In genomic region chr21:30623362-30623761, GRCh38 we compare ENCODE assay signal across 35 cellular contexts. TPM values are rescaled to one million over a fixed set of nuclear protein-coding genes. Genes with fewer than 3 reads are reported as not detected.
"Had no signal": no experiment of that assay in that cellular context is flagged by ENCODE, and none has a peak within 500 bp of the region (broad histone marks: within the 10 kb centered on the region; RNA-seq: fewer than 3 reads in every experiment).

No MANE protein-coding gene starts in this region.

- H3K9ac ChIP-seq: SK-N-SH had no signal

- DNase-seq: Kasumi-1, KG1, MG63, NCI-H1048, NCI-H1092 treated with DMSO at 0.1 percent for 48 hours, NCI-H1105 treated with DMSO at 0.1 percent for 48 hours, NCI-H1417, NCI-H1436, NCI-H146, NCI-H1694, NCI-H187, NCI-H1930, NCI-H2029 treated with DMSO at 0.1 percent for 48 hours, NCI-H2081 treated with DMSO at 0.1 percent for 48 hours, NCI-H2107, NCI-H2171, NCI-H345, NCI-H446, NCI-H510A treated with DMSO at 0.1 percent for 48 hours, NCI-H524 treated with DMSO at 0.1 percent for 48 hours, NCI-H526 treated with DMSO at 0.1 percent for 48 hours, NCI-H748 treated with DMSO at 0.1 percent for 48 hours, NCI-H82, OCI-M1, PC-9, Right ventricle myocardium superior, RPMI8226, SHP77 treated with DMSO at 0.1 percent for 48 hours, SK-N-SH, SW 1271, T-helper 1 cell had no signal

- H3K4me2 ChIP-seq: PC-9, SK-N-SH had no signal

- H3K36me3 ChIP-seq: MG63, SJSA1 had no signal

- H2AFZ ChIP-seq: PC-9 had no signal

- H3K27ac ChIP-seq: PC-9, SJSA1 had no signal

- H3K9me3 ChIP-seq: MG63, SJSA1, SK-N-SH had no signal

- ATAC-seq: Panc1 had no signal

- H3K4me3 ChIP-seq: MG63, PC-9, SJSA1 had no signal

- H3K27me3 ChIP-seq: MG63, SJSA1 had no signal

RNA-seq across cellular contexts. Expression of gene KRTAP20-4, which starts 2.9 kb away (rescaled TPM):
- total RNA-seq: M059J, NCI-H460, PC-9, Right ventricle myocardium superior, SJSA1 had no signal
- polyA plus RNA-seq: SK-N-SH had no signal

RNA-seq across cellular contexts. Expression of gene KRTAP20-1, which starts 7.1 kb away (rescaled TPM):
- total RNA-seq: M059J, NCI-H460, PC-9, Right ventricle myocardium superior, SJSA1 had no signal
- polyA plus RNA-seq: SK-N-SH had no signal

RNA-seq across cellular contexts. Expression of gene KRTAP6-1, which starts 9.6 kb away (rescaled TPM):
- total RNA-seq: M059J, NCI-H460, PC-9, Right ventricle myocardium superior, SJSA1 had no signal
- polyA plus RNA-seq: SK-N-SH had no signal

RNA-seq across cellular contexts. Expression of gene KRTAP20-2, which starts 11.6 kb away (rescaled TPM):
- total RNA-seq: M059J, NCI-H460, PC-9, Right ventricle myocardium superior, SJSA1 had no signal
- polyA plus RNA-seq: SK-N-SH had no signal

RNA-seq across cellular contexts. Expression of gene KRTAP20-3, which starts 19.3 kb away (rescaled TPM):
- total RNA-seq: M059J, NCI-H460, PC-9, Right ventricle myocardium superior, SJSA1 had no signal
- polyA plus RNA-seq: SK-N-SH had no signal
